ENCODE assay signal across 3 cellular contexts in the genomic region with DNA sequence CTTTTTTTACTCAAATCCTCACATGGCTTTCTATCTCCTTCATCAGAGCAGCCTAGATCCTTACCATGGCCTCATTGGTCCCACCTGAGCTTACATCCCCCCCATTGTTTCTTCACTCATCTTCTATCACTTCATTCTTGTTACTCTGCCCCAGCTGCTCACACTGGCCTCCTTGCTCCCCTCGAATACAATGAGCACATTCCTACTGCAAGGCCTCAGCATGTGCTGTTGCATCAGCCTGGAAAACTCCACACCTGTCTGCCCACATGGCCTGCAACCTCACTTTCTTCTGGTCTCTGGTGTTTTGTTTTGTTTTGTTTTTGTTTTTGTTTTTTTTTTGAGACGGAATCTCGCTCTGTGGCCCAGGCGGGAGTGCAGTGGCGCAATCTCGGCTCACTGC.
A peak's percentile ranks its signal among the peaks of the same experiment; 100 is the strongest.
TF ChIP-seq lines count a peak whose summit lies in the region.

No MANE protein-coding gene starts in this region.

TF ChIP-seq in GM23338, 12 proteins besides CTCF, POLR2A, EP300 and RAD21 (continues in another document):
- TF ChIP-seq EZH2phosphoT487 (IDR thresholded peaks at IDR 0.05; ENCODE audit: unreplicated experiment) = no peak
- no peak for TF ChIP-seq ETS1 (IDR thresholded peaks at IDR 0.05)
- TF ChIP-seq REST (IDR thresholded peaks at IDR 0.05; ENCODE audit: unreplicated experiment) = no peak

TF ChIP-seq in WTC11, 78 proteins besides CTCF, POLR2A, EP300 and RAD21:
- no peak for TF ChIP-seq FOXP4 (CRISPR knock-in tag; IDR thresholded peaks at IDR 0.05)
- TF ChIP-seq, protein P1, sequence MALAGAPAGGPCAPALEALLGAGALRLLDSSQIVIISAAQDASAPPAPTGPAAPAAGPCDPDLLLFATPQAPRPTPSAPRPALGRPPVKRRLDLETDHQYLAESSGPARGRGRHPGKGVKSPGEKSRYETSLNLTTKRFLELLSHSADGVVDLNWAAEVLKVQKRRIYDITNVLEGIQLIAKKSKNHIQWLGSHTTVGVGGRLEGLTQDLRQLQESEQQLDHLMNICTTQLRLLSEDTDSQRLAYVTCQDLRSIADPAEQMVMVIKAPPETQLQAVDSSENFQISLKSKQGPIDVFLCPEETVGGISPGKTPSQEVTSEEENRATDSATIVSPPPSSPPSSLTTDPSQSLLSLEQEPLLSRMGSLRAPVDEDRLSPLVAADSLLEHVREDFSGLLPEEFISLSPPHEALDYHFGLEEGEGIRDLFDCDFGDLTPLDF (CRISPR knock-in tag; IDR thresholded peaks at IDR 0.05) = no peak
- TF ChIP-seq MAX (CRISPR knock-in tag; IDR thresholded peaks at IDR 0.05) = peak; percentile 71; the same call in 1 of the 2 replicates

TF ChIP-seq in H1, 55 proteins besides CTCF, POLR2A, EP300 and RAD21:
- TF ChIP-seq EZH2 (IDR thresholded peaks at IDR 0.05; ENCODE audit: low read depth, low read length, severe bottlenecking) = no peak
- no peak for TF ChIP-seq POU5F1 (IDR thresholded peaks at IDR 0.05; ENCODE audit: low read depth, low read length)
- no peak for TF ChIP-seq NANOG (IDR thresholded peaks at IDR 0.05; ENCODE audit: insufficient read depth, low read depth, low read length, poor library complexity, severe bottlenecking)
- no peak for TF ChIP-seq ZNF274 (IDR thresholded peaks at IDR 0.05; ENCODE audit: borderline replicate concordance, extremely low read depth, low read length)
- TF ChIP-seq KDM5A (IDR thresholded peaks at IDR 0.05; ENCODE audit: low read length) = no peak
- peak; percentile 81 for TF ChIP-seq MAX (IDR thresholded peaks at IDR 0.05)
- no peak for TF ChIP-seq TCF12 (IDR thresholded peaks at IDR 0.05; ENCODE audit: low read depth, low read length)
- no peak for TF ChIP-seq TBP (IDR thresholded peaks at IDR 0.05; ENCODE audit: low read depth, low read length)
- TF ChIP-seq BCL11A (IDR thresholded peaks at IDR 0.05; ENCODE audit: low read depth in 2 of 2, low read length in 2 of 2) = no peak
- TF ChIP-seq, protein P2, sequence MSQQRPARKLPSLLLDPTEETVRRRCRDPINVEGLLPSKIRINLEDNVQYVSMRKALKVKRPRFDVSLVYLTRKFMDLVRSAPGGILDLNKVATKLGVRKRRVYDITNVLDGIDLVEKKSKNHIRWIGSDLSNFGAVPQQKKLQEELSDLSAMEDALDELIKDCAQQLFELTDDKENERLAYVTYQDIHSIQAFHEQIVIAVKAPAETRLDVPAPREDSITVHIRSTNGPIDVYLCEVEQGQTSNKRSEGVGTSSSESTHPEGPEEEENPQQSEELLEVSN (IDR thresholded peaks at IDR 0.05) = peak; percentile 52; the same call in 1 of the 2 replicates
- no peak for TF ChIP-seq CHD2 (IDR thresholded peaks at IDR 0.05; ENCODE audit: low read length)
- TF ChIP-seq CHD1 (IDR thresholded peaks at IDR 0.05; ENCODE audit: low read depth, low read length) = no peak
- TF ChIP-seq SP4 (IDR thresholded peaks at IDR 0.05; ENCODE audit: low read length) = no peak
- no peak for TF ChIP-seq CBX8 (IDR thresholded peaks at IDR 0.05; ENCODE audit: borderline replicate concordance, low read depth, low read length)
- no peak for TF ChIP-seq TAF1 (IDR thresholded peaks at IDR 0.05; ENCODE audit: low read depth, low read length)
- TF ChIP-seq SIRT6 (IDR thresholded peaks at IDR 0.05; ENCODE audit: low read length) = no peak
- TF ChIP-seq CEBPB (IDR thresholded peaks at IDR 0.05; ENCODE audit: low read depth, low read length) = no peak
